In genomic region chr4:98508248-98508647, GRCh38 we compare ENCODE assay signal across 24 cellular contexts.
A peak's percentile ranks its signal among the peaks of the same experiment; 100 is the strongest.
DNase-seq lines count a peak whose midpoint lies in the region; ATAC-seq, FAIRE-seq and TF ChIP-seq lines count a peak whose summit lies in the region.
"Had no signal": no experiment of that assay in that cellular context is flagged by ENCODE, and none has a peak within 500 bp of the region (broad histone marks: within the 10 kb centered on the region; RNA-seq: fewer than 3 reads in every experiment).

No MANE protein-coding gene starts in this region.

- H3K27ac Mint-ChIP-seq in astrocyte (ENCODE audit: unreplicated experiment): peak overlapping the region; percentile 95
- H3K27ac Mint-ChIP-seq in nephron progenitor cell: peak overlapping the region; percentile 49
- H3K27ac Mint-ChIP-seq in CD4-positive, alpha-beta T cell: no peak overlapping the region

- H3K27me3 ChIP-seq in ACC112 (ENCODE audit: insufficient read depth, low read length): no peaks in the 10 kb centered on the region
- no peaks in the 10 kb centered on the region for H3K27me3 ChIP-seq in GM23248 (replicated peaks; ENCODE audit: insufficient read depth)
- H3K27me3 ChIP-seq in astrocyte (ENCODE audit: insufficient read depth, low read length): no peaks in the 10 kb centered on the region
- no peaks in the 10 kb centered on the region for H3K27me3 ChIP-seq in right lobe of liver
- no peaks in the 10 kb centered on the region for H3K27me3 ChIP-seq in CD4-positive, alpha-beta T cell (ENCODE audit: control insufficient read depth, insufficient read depth, low read length)
- H3K27me3 ChIP-seq: BLaER1 treated with 17β-estradiol and CSF1 and Interleukin-3, amounts not matched to agents 10 nM and 100 nM; MG63 had no signal

- DNase-seq in GM23248: no peak
- DNase-seq in astrocyte (ENCODE audit: low read depth): no peak
- DNase-seq in nephron progenitor cell: no peak
- no peak for DNase-seq in right lobe of liver
- DNase-seq in retina: no peak
- no peak for DNase-seq in CD4-positive, alpha-beta T cell
- DNase-seq: AML-193; CD4-positive, alpha-beta memory T cell; COR-L47; KG1; MG63; NCI-H1105 treated with DMSO at 0.1 percent for 48 hours; NCI-H146; NCI-H1930; NCI-H2107; NCI-H774; NK-92 treated with Interleukin-12 subunit alpha and Interleukin-12 subunit beta, amount 100 ng/mL, for 24 hours; PC-3; SK-N-SH had no signal

- peaks cover 48% of the 10 kb centered on the region for H3F3A ChIP-seq in GM23248 (ENCODE audit: insufficient read depth)

- H3K9me2 ChIP-seq in GM23248 (ENCODE audit: insufficient read depth): no peaks in the 10 kb centered on the region
- H3K9me2 ChIP-seq: SK-N-SH had no signal

- H3K36me3 Mint-ChIP-seq in astrocyte (ENCODE audit: low read depth, unreplicated experiment): peaks cover 7% of the 10 kb centered on the region
- H3K36me3 Mint-ChIP-seq in nephron progenitor cell (ENCODE audit: low read depth): peaks cover 8% of the 10 kb centered on the region
- H3K36me3 Mint-ChIP-seq in CD4-positive, alpha-beta T cell (ENCODE audit: low read depth): peaks cover 9% of the 10 kb centered on the region

- no peaks in the 10 kb centered on the region for H3K9me3 ChIP-seq in GM23248 (ENCODE audit: low read depth)
- no peaks in the 10 kb centered on the region for H3K9me3 ChIP-seq in astrocyte (ENCODE audit: insufficient read depth, low read depth, low read length)
- H3K9me3 ChIP-seq in right lobe of liver: no peaks in the 10 kb centered on the region
- no peaks in the 10 kb centered on the region for H3K9me3 ChIP-seq in CD4-positive, alpha-beta T cell (ENCODE audit: control insufficient read depth, low read length)
- H3K9me3 ChIP-seq: BLaER1 treated with 17β-estradiol and CSF1 and Interleukin-3, amounts not matched to agents 10 nM and 100 nM; MG63; SK-N-SH had no signal

- TF ChIP-seq CTCF in astrocyte (IDR thresholded peaks at IDR 0.05; ENCODE audit: insufficient read depth, low read depth, low read length) (no peak), nephron progenitor cell (IDR thresholded peaks at IDR 0.05) (no peak), right lobe of liver (IDR thresholded peaks at IDR 0.05) (no peak)
- TF ChIP-seq CTCF in CD4-positive, alpha-beta T cell (IDR thresholded peaks at IDR 0.05): no peak

- TF ChIP-seq POLR2A in right lobe of liver (IDR thresholded peaks at IDR 0.05): no peak

- H2AFZ ChIP-seq in ACC112 (ENCODE audit: low read length, unreplicated experiment) (no peak overlapping the region), GM23248 (no peak overlapping the region), astrocyte (ENCODE audit: low read depth, low read length) (no peak overlapping the region)

- H3K36me3 ChIP-seq in ACC112 (ENCODE audit: insufficient read depth, low read length): peaks cover 6% of the 10 kb centered on the region; the same call in 1 of the 2 replicates
- no peaks in the 10 kb centered on the region; the same call in 1 of the 2 replicates for H3K36me3 ChIP-seq in GM23248 (ENCODE audit: low read depth)
- H3K36me3 ChIP-seq in astrocyte (ENCODE audit: insufficient read depth, low read length): peaks cover 16% of the 10 kb centered on the region
- H3K36me3 ChIP-seq in right lobe of liver: no peaks in the 10 kb centered on the region
- H3K36me3 ChIP-seq: BLaER1 treated with 17β-estradiol and CSF1 and Interleukin-3, amounts not matched to agents 10 nM and 100 nM had no signal

- no peaks in the 10 kb centered on the region for H3K9me3 Mint-ChIP-seq in astrocyte (ENCODE audit: unreplicated experiment)
- H3K9me3 Mint-ChIP-seq in nephron progenitor cell: no peaks in the 10 kb centered on the region
- H3K9me3 Mint-ChIP-seq in CD4-positive, alpha-beta T cell: no peaks in the 10 kb centered on the region
- H3K9me3 Mint-ChIP-seq: CD4-positive, alpha-beta memory T cell had no signal

- H3K4me1 ChIP-seq in ACC112 (ENCODE audit: control insufficient read depth, insufficient read depth, low read length, unreplicated experiment) (peaks cover 29% of the 10 kb centered on the region), GM23248 (ENCODE audit: insufficient read depth) (peaks cover 57% of the 10 kb centered on the region), astrocyte (ENCODE audit: insufficient read depth, low read length) (peaks cover 34% of the 10 kb centered on the region), right lobe of liver (no peaks in the 10 kb centered on the region)
- H3K4me1 ChIP-seq: BLaER1 treated with 17β-estradiol and CSF1 and Interleukin-3, amounts not matched to agents 10 nM and 100 nM had no signal

- H3K9ac ChIP-seq in GM23248: peak overlapping the region; percentile 75
- H3K9ac ChIP-seq in astrocyte (ENCODE audit: low read length): no peak overlapping the region
- H3K9ac ChIP-seq: BLaER1 treated with 17β-estradiol and CSF1 and Interleukin-3, amounts not matched to agents 10 nM and 100 nM; SK-N-SH had no signal

- H3K27ac ChIP-seq in ACC112 (ENCODE audit: low read depth, low read length): 0 out of 2 replicates have a peak overlapping the region, but pooled peaks have one; percentile 75
- peak overlapping the region; percentile 90 for H3K27ac ChIP-seq in GM23248
- peak overlapping the region; percentile 68 for H3K27ac ChIP-seq in astrocyte (ENCODE audit: low read depth, low read length)
- H3K27ac ChIP-seq in right lobe of liver: no peak overlapping the region
- H3K27ac ChIP-seq in CD4-positive, alpha-beta T cell (ENCODE audit: low read depth, low read length): no peak overlapping the region
- H3K27ac ChIP-seq: BLaER1 treated with 17β-estradiol and CSF1 and Interleukin-3, amounts not matched to agents 10 nM and 100 nM had no signal

- H3K27me3 Mint-ChIP-seq in astrocyte (ENCODE audit: low read depth, unreplicated experiment) (no peaks in the 10 kb centered on the region), nephron progenitor cell (ENCODE audit: low read depth, poor library complexity) (no peaks in the 10 kb centered on the region)
- no peaks in the 10 kb centered on the region for H3K27me3 Mint-ChIP-seq in CD4-positive, alpha-beta T cell
- H3K27me3 Mint-ChIP-seq: CD4-positive, alpha-beta memory T cell had no signal

- ATAC-seq in right lobe of liver: no peak
- ATAC-seq in CD4-positive, alpha-beta T cell (ENCODE audit: poor library complexity): no peak
- ATAC-seq: PC-3 had no signal

- no peak for FAIRE-seq in astrocyte (lab: Jason Lieb, UNC)
- FAIRE-seq: A204.1, G401.6, H54 had no signal

- no peak overlapping the region for H3K4me3 ChIP-seq in ACC112 (ENCODE audit: low read depth, low read length)
- no peak overlapping the region for H3K4me3 ChIP-seq in GM23248
- H3K4me3 ChIP-seq in astrocyte (ENCODE audit: insufficient read depth, low read depth, low read length): no peak overlapping the region
- H3K4me3 ChIP-seq in right lobe of liver: no peak overlapping the region
- H3K4me3 ChIP-seq: BLaER1 treated with 17β-estradiol and CSF1 and Interleukin-3, amounts not matched to agents 10 nM and 100 nM; MG63 had no signal

- WGBS in GM23248 (ENCODE audit: low coverage in 1 of 2, low lambda C conversion rate in 2 of 2, missing lambda C conversion rate in 2 of 2), 2 experiments: 98 to 100% methylated on average over 4 of the region's 4 CpGs
- WGBS in right lobe of liver (ENCODE audit: insufficient coverage, low coverage, low lambda C conversion rate, missing lambda C conversion rate): 81% methylated on average over 3 of the region's 4 CpGs

- intact Hi-C loops in right lobe of liver (cut with DNase I): no loop called here
- intact Hi-C loops in CD4-positive, alpha-beta T cell (cut with DNase I, micrococcal nuclease): no loop called here

- H3K4me3 Mint-ChIP-seq in astrocyte (ENCODE audit: unreplicated experiment) (no peak overlapping the region), nephron progenitor cell (peak overlapping the region; percentile 18)
- H3K4me3 Mint-ChIP-seq in CD4-positive, alpha-beta T cell: no peak overlapping the region
- H3K4me3 Mint-ChIP-seq: CD4-positive, alpha-beta memory T cell had no signal

- CTCF ChIA-PET in CD4-positive, alpha-beta T cell (lab: Charles Lee): no interaction called here

- H3K4me1 Mint-ChIP-seq in astrocyte (ENCODE audit: low read depth, unreplicated experiment) (peaks cover 62% of the 10 kb centered on the region), nephron progenitor cell (peaks cover 59% of the 10 kb centered on the region)
- H3K4me1 Mint-ChIP-seq in CD4-positive, alpha-beta T cell (ENCODE audit: low read depth): peaks cover 10% of the 10 kb centered on the region

- POLR2A ChIA-PET in CD4-positive, alpha-beta T cell (lab: Charles Lee): no interaction called here

- in situ Hi-C loops in GM23248 (cut with MboI): no loop called here

- H3K4me2 ChIP-seq in GM23248 (ENCODE audit: unreplicated experiment) (no peak overlapping the region), astrocyte (ENCODE audit: low read length) (no peak overlapping the region)
- H3K4me2 ChIP-seq: BLaER1 treated with 17β-estradiol and CSF1 and Interleukin-3, amounts not matched to agents 10 nM and 100 nM; SK-N-SH had no signal

- H3K79me2 ChIP-seq in ACC112 (ENCODE audit: control insufficient read depth, insufficient read depth, low read length, unreplicated experiment) (peaks cover 45% of the 10 kb centered on the region), GM23248 (ENCODE audit: insufficient read depth) (peaks cover 88% of the 10 kb centered on the region), astrocyte (ENCODE audit: insufficient read depth, low read length) (peaks cover 86% of the 10 kb centered on the region)

- no peaks in the 10 kb centered on the region for H4K20me1 ChIP-seq in GM23248 (ENCODE audit: insufficient read depth)
- H4K20me1 ChIP-seq in astrocyte (ENCODE audit: insufficient read depth, low read length): no peaks in the 10 kb centered on the region
- H4K20me1 ChIP-seq: BLaER1 treated with 17β-estradiol and CSF1 and Interleukin-3, amounts not matched to agents 10 nM and 100 nM had no signal

Comparison
In these comparisons a context has a peak if more than half of its experiments do, and no peak if none do; other contexts are left out.
1. H3K27ac ChIP-seq: peak in ACC112 (single experiment), GM23248 (single experiment) and astrocyte (single experiment); none in right lobe of liver (0 of 3) and CD4-positive, alpha-beta T cell (single experiment).